Comparison of ENCODE assay signal across 33 cellular contexts in the genomic region with DNA sequence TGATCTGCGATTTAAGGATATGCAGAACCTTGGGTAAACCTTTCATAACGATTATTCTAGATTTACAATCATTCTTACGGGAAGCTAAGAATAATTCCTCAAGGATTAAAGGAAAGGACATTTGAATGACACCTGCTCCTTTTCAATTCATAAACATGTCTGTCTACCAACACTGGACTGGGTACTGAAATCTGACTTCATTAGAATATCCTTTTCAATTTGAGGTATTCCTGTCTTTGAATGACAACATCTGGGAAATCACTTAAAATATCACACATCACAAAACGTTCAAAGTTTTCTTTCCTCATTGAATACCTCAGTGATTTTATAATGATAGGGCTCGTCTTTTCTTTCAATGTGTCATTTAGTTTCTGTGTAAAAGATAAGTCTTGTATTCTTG.
"Had no signal": no experiment of that assay in that cellular context is flagged by ENCODE, and none has a peak within 500 bp of the region (broad histone marks: within the 10 kb centered on the region; RNA-seq: fewer than 3 reads in every experiment).

No MANE protein-coding gene starts in this region.

- H3K36me3 ChIP-seq: adrenal gland, ascending aorta, brain microvascular endothelial cell, breast epithelium, cardiac muscle cell had no signal

- H3K4me3 ChIP-seq: adrenal gland, ascending aorta, body of pancreas, breast epithelium, cardiac muscle cell had no signal

- ATAC-seq: activated naive CD4-positive, alpha-beta T cell treated with anti-CD3 and anti-CD28 coated beads, Interleukin-2, amount 50 U/mL, for 72 hours; activated naive CD8-positive, alpha-beta T cell treated with anti-CD3 and anti-CD28 coated beads, Interleukin-2, amount 50 U/mL, for 24 hours; activated T-cell treated with anti-CD3 and anti-CD28 coated beads, Interleukin-2, amount 50 U/mL, for 4 hours; activated T-cell treated with anti-CD3 and anti-CD28 coated beads, Interleukin-2, amount 50 U/mL, for 72 hours; activated T-helper 17 cell treated with anti-CD3 and anti-CD28 coated beads, Interleukin-2, amount 50 U/mL, for 72 hours; body of pancreas had no signal

- H3K9me3 ChIP-seq: adrenal gland, ascending aorta, body of pancreas, breast epithelium had no signal

- H3K27me3 ChIP-seq: adrenal gland, ascending aorta, body of pancreas, brain microvascular endothelial cell, cardiac muscle cell had no signal

- H3K4me1 ChIP-seq: adrenal gland, ascending aorta, body of pancreas, breast epithelium had no signal

- H3K27ac ChIP-seq: adrenal gland, ascending aorta, body of pancreas, brain microvascular endothelial cell, breast epithelium, cardiac muscle cell had no signal

- DNase-seq: activated effector memory CD4-positive, alpha-beta T cell treated with anti-CD3 and anti-CD28 coated beads, Interleukin-2, amount 50 U/mL, for 16 hours; activated effector memory CD4-positive, alpha-beta T cell treated with Interleukin-2 at 50 U/mL for 16 hours; activated gamma-delta T cell; activated gamma-delta T cell treated with Interleukin-2 at 50 U/mL for 16 hours; activated naive CD4-positive, alpha-beta T cell; activated naive CD4-positive, alpha-beta T cell treated with anti-CD3 and anti-CD28 coated beads for 36 hours; activated naive CD4-positive, alpha-beta T cell treated with anti-CD3 and anti-CD28 coated beads, Interleukin-2, amount 10 ng/mL, durations not matched to agents 7 days and 5 days; activated naive CD4-positive, alpha-beta T cell treated with anti-CD3 and anti-CD28 coated beads, Interleukin-2, amount 50 U/mL, for 16 hours; activated naive CD4-positive, alpha-beta T cell treated with Interleukin-2 at 50 U/mL for 16 hours; activated naive CD8-positive, alpha-beta T cell treated with anti-CD3 and anti-CD28 coated beads for 36 hours; activated naive CD8-positive, alpha-beta T cell treated with anti-CD3 and anti-CD28 coated beads, Interleukin-2, amount 10 ng/mL, durations not matched to agents 7 days and 5 days; activated naive CD8-positive, alpha-beta T cell treated with anti-CD3 and anti-CD28 coated beads, Interleukin-2, amount 50 U/mL, for 24 hours; activated T-cell treated with anti-CD3 and anti-CD28 coated beads for 4 hours; activated T-cell treated with anti-CD3 and anti-CD28 coated beads, Interleukin-2, amount 50 U/mL, for 1 hour; activated T-cell treated with anti-CD3 and anti-CD28 coated beads, Interleukin-2, amount 50 U/mL, for 24 hours; activated T-cell treated with anti-CD3 and anti-CD28 coated beads, Interleukin-2, amount 50 U/mL, for 4 hours; activated T-cell treated with anti-CD3 and anti-CD28 coated beads, Interleukin-2, amount 50 U/mL, for 48 hours; activated T-cell treated with anti-CD3 and anti-CD28 coated beads, Interleukin-2, amount 50 U/mL, for 72 hours; adrenal gland; amniotic stem cell; amygdala; anterior cingulate cortex; aorta; body of pancreas; brain microvascular endothelial cell; caudate nucleus; central memory CD4-positive, alpha-beta T cell; cerebellar nuclear complex had no signal
